1 cellular context compared by ENCODE assay signal in the genomic region with DNA sequence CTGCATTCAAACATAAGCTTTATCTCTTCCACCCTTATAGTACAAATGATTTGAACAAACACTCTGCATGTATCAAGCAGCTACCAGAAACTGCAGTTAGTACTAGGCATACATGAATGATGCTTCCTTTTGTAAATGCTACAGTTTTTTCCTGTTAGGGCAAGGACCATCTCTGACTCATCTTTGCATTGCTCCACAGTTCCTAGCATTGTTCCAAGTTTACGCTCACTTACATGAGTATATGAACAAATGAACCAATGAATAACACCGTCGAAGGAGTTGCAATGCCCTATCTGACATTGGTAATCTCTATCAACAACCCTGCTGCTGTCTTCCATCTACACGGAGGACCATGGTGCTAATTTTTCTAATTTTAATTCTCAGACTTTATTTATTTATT.
TF ChIP-seq lines count a peak whose summit lies in the region.

No MANE protein-coding gene starts in this region.

TF ChIP-seq in HepG2, 621 proteins besides CTCF, POLR2A, EP300 and RAD21 (continues in another document):
- TF ChIP-seq FOXA3 (CRISPR knock-in tag; IDR thresholded peaks at IDR 0.05) (peak; percentile 36), ELF1 (CRISPR knock-in tag; IDR thresholded peaks at IDR 0.05) (no peak), ZSCAN25 (CRISPR knock-in tag; IDR thresholded peaks at IDR 0.05) (no peak), CEBPG (CRISPR knock-in tag; IDR thresholded peaks at IDR 0.05) (peak; percentile 53; the same call in 1 of the 2 replicates), SAP130 (CRISPR knock-in tag; IDR thresholded peaks at IDR 0.05; ENCODE audit: low read depth) (peak; percentile 57; the same call in 1 of the 2 replicates), HNRNPL (IDR thresholded peaks at IDR 0.05; ENCODE audit: low read depth, low read length) (no peak), ZNF180 (CRISPR knock-in tag; IDR thresholded peaks at IDR 0.05; ENCODE audit: borderline replicate concordance, low read depth) (no peak), ZNF569 (CRISPR knock-in tag; IDR thresholded peaks at IDR 0.05; ENCODE audit: borderline replicate concordance) (no peak), IKZF4 (CRISPR knock-in tag; IDR thresholded peaks at IDR 0.05; ENCODE audit: borderline replicate concordance, low read depth, not compliant biosample characterization) (no peak), FOSL2 (CRISPR knock-in tag; IDR thresholded peaks at IDR 0.05) (peak; percentile 91), SOX6 (IDR thresholded peaks at IDR 0.05) (no peak), SOX6 (CRISPR knock-in tag; IDR thresholded peaks at IDR 0.05) (peak; percentile 46; the same call in 1 of the 2 replicates), KLF16 (CRISPR knock-in tag; IDR thresholded peaks at IDR 0.05) (no peak), HOXA3 (CRISPR knock-in tag; IDR thresholded peaks at IDR 0.05) (no peak), RCOR2 (CRISPR knock-in tag; IDR thresholded peaks at IDR 0.05) (peak; percentile 25; the same call in 1 of the 2 replicates), SOX5 (CRISPR knock-in tag; IDR thresholded peaks at IDR 0.05; ENCODE audit: borderline replicate concordance) (peak; percentile 74), JUND (CRISPR knock-in tag; IDR thresholded peaks at IDR 0.05) (peak; percentile 55; the same call in 1 of the 2 replicates), ZSCAN31 (CRISPR knock-in tag; IDR thresholded peaks at IDR 0.05; ENCODE audit: low read depth) (no peak), SATB2 (CRISPR knock-in tag; IDR thresholded peaks at IDR 0.05) (no peak), FOXP1 (IDR thresholded peaks at IDR 0.05) (no peak), FOXP1 (CRISPR knock-in tag; IDR thresholded peaks at IDR 0.05) (peak; percentile 32; the same call in 1 of the 2 replicates), ELF3 (CRISPR knock-in tag; IDR thresholded peaks at IDR 0.05) (peak; percentile 76)
- TF ChIP-seq, protein P1, sequence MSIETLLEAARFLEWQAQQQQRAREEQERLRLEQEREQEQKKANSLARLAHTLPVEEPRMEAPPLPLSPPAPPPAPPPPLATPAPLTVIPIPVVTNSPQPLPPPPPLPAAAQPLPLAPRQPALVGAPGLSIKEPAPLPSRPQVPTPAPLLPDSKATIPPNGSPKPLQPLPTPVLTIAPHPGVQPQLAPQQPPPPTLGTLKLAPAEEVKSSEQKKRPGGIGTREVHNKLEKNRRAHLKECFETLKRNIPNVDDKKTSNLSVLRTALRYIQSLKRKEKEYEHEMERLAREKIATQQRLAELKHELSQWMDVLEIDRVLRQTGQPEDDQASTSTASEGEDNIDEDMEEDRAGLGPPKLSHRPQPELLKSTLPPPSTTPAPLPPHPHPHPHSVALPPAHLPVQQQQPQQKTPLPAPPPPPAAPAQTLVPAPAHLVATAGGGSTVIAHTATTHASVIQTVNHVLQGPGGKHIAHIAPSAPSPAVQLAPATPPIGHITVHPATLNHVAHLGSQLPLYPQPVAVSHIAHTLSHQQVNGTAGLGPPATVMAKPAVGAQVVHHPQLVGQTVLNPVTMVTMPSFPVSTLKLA (IDR thresholded peaks at IDR 0.05) = no peak
- TF ChIP-seq, protein P2, sequence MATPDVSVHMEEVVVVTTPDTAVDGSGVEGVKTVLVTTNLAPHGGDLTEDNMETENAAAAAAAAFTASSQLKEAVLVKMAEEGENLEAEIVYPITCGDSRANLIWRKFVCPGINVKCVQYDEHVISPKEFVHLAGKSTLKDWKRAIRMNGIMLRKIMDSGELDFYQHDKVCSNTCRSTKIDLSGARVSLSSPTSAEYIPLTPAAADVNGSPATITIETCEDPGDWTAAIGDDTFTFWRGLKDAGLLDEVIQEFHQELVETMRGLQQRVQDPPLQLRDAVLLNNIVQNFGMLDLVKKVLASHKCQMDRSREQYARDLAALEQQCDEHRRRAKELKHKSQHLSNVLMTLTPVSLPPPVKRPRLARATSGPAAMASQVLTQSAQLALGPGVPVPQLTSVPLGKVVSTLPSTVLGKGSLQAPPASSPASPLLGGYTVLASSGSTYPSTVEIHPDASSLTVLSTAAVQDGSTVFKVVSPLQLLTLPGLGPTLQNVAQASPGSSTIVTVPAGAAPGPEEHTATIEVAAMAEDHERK (CRISPR knock-in tag; IDR thresholded peaks at IDR 0.05; ENCODE audit: low read depth) = no peak
- TF ChIP-seq, protein P3, sequence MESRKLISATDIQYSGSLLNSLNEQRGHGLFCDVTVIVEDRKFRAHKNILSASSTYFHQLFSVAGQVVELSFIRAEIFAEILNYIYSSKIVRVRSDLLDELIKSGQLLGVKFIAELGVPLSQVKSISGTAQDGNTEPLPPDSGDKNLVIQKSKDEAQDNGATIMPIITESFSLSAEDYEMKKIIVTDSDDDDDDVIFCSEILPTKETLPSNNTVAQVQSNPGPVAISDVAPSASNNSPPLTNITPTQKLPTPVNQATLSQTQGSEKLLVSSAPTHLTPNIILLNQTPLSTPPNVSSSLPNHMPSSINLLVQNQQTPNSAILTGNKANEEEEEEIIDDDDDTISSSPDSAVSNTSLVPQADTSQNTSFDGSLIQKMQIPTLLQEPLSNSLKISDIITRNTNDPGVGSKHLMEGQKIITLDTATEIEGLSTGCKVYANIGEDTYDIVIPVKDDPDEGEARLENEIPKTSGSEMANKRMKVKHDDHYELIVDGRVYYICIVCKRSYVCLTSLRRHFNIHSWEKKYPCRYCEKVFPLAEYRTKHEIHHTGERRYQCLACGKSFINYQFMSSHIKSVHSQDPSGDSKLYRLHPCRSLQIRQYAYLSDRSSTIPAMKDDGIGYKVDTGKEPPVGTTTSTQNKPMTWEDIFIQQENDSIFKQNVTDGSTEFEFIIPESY (CRISPR knock-in tag; IDR thresholded peaks at IDR 0.05) = 0 out of 2 replicates have a peak, but pooled peaks have one; percentile 2
- TF ChIP-seq, protein P4, sequence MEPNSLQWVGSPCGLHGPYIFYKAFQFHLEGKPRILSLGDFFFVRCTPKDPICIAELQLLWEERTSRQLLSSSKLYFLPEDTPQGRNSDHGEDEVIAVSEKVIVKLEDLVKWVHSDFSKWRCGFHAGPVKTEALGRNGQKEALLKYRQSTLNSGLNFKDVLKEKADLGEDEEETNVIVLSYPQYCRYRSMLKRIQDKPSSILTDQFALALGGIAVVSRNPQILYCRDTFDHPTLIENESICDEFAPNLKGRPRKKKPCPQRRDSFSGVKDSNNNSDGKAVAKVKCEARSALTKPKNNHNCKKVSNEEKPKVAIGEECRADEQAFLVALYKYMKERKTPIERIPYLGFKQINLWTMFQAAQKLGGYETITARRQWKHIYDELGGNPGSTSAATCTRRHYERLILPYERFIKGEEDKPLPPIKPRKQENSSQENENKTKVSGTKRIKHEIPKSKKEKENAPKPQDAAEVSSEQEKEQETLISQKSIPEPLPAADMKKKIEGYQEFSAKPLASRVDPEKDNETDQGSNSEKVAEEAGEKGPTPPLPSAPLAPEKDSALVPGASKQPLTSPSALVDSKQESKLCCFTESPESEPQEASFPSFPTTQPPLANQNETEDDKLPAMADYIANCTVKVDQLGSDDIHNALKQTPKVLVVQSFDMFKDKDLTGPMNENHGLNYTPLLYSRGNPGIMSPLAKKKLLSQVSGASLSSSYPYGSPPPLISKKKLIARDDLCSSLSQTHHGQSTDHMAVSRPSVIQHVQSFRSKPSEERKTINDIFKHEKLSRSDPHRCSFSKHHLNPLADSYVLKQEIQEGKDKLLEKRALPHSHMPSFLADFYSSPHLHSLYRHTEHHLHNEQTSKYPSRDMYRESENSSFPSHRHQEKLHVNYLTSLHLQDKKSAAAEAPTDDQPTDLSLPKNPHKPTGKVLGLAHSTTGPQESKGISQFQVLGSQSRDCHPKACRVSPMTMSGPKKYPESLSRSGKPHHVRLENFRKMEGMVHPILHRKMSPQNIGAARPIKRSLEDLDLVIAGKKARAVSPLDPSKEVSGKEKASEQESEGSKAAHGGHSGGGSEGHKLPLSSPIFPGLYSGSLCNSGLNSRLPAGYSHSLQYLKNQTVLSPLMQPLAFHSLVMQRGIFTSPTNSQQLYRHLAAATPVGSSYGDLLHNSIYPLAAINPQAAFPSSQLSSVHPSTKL (CRISPR knock-in tag; IDR thresholded peaks at IDR 0.05) = peak; percentile 53
- TF ChIP-seq, protein P5, sequence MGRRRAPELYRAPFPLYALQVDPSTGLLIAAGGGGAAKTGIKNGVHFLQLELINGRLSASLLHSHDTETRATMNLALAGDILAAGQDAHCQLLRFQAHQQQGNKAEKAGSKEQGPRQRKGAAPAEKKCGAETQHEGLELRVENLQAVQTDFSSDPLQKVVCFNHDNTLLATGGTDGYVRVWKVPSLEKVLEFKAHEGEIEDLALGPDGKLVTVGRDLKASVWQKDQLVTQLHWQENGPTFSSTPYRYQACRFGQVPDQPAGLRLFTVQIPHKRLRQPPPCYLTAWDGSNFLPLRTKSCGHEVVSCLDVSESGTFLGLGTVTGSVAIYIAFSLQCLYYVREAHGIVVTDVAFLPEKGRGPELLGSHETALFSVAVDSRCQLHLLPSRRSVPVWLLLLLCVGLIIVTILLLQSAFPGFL (CRISPR knock-in tag; IDR thresholded peaks at IDR 0.05) = no peak
- TF ChIP-seq, protein P6, sequence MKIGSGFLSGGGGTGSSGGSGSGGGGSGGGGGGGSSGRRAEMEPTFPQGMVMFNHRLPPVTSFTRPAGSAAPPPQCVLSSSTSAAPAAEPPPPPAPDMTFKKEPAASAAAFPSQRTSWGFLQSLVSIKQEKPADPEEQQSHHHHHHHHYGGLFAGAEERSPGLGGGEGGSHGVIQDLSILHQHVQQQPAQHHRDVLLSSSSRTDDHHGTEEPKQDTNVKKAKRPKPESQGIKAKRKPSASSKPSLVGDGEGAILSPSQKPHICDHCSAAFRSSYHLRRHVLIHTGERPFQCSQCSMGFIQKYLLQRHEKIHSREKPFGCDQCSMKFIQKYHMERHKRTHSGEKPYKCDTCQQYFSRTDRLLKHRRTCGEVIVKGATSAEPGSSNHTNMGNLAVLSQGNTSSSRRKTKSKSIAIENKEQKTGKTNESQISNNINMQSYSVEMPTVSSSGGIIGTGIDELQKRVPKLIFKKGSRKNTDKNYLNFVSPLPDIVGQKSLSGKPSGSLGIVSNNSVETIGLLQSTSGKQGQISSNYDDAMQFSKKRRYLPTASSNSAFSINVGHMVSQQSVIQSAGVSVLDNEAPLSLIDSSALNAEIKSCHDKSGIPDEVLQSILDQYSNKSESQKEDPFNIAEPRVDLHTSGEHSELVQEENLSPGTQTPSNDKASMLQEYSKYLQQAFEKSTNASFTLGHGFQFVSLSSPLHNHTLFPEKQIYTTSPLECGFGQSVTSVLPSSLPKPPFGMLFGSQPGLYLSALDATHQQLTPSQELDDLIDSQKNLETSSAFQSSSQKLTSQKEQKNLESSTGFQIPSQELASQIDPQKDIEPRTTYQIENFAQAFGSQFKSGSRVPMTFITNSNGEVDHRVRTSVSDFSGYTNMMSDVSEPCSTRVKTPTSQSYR (CRISPR knock-in tag; IDR thresholded peaks at IDR 0.05; ENCODE audit: borderline replicate concordance) = no peak
- TF ChIP-seq, protein P7, sequence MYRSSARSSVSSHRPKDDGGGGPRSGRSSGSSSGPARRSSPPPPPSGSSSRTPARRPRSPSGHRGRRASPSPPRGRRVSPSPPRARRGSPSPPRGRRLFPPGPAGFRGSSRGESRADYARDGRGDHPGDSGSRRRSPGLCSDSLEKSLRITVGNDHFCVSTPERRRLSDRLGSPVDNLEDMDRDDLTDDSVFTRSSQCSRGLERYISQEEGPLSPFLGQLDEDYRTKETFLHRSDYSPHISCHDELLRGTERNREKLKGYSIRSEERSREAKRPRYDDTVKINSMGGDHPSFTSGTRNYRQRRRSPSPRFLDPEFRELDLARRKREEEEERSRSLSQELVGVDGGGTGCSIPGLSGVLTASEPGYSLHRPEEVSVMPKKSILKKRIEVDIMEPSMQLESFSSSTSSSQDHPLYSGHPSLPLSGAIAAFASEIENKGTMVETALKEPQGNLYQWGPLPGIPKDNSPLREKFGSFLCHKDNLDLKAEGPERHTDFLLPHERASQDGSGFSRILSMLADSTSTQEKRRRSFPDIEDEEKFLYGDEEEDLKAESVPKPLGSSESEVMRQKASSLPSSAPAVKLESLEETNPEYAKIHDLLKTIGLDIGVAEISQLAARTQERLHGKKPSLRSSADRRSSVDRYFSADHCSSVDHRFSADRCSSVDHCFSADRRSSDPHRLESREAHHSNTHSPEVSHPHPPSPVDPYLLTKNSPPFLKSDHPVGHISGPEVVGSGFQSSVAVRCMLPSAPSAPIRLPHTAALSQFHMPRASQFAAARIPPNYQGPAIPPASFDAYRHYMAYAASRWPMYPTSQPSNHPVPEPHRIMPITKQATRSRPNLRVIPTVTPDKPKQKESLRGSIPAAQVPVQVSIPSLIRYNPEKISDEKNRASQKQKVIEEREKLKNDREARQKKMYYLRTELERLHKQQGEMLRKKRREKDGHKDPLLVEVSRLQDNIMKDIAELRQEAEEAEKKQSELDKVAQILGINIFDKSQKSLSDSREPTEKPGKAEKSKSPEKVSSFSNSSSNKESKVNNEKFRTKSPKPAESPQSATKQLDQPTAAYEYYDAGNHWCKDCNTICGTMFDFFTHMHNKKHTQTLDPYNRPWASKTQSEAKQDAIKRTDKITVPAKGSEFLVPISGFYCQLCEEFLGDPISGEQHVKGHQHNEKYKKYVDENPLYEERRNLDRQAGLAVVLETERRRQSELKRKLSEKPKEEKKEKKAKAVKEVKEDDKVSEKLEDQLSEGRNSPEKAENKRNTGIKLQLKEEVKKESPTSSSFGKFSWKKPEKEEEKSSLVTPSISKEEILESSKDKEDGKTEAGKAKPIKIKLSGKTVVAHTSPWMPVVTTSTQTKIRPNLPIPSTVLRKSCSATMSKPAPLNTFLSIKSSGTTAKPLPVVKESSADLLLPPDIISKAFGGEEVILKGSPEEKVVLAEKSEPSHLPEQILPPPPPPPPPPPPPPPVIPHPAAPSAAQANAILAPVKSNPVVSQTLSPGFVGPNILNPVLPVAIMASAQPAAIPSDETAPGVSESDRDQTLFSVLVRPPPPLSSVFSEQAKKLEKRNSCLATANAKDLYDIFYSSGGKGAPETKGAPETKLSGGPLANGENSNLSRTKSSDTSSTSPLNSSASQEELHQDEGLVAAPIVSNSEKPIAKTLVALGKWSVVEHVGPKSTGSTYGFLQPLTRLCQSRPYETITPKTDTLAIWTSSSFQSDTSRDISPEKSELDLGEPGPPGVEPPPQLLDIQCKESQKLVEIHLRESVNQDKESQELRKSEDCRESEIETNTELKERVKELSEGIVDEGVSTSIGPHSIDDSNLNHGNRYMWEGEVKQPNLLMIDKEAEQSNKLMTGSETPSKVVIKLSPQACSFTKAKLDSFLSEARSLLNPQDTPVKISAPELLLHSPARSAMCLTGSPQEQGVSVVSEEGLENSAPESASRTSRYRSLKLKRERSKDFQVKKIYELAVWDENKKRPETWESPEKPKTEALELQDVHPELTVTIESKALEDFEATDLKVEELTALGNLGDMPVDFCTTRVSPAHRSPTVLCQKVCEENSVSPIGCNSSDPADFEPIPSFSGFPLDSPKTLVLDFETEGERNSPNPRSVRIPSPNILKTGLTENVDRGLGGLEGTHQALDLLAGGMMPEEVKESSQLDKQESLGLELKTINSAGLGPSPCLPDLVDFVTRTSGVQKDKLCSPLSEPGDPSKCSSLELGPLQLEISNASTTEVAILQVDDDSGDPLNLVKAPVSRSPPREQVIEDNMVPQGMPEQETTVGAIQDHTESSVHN (CRISPR knock-in tag; IDR thresholded peaks at IDR 0.05) = no peak
- TF ChIP-seq, protein P8, sequence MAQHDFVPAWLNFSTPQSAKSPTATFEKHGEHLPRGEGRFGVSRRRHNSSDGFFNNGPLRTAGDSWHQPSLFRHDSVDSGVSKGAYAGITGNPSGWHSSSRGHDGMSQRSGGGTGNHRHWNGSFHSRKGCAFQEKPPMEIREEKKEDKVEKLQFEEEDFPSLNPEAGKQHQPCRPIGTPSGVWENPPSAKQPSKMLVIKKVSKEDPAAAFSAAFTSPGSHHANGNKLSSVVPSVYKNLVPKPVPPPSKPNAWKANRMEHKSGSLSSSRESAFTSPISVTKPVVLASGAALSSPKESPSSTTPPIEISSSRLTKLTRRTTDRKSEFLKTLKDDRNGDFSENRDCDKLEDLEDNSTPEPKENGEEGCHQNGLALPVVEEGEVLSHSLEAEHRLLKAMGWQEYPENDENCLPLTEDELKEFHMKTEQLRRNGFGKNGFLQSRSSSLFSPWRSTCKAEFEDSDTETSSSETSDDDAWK (CRISPR knock-in tag; IDR thresholded peaks at IDR 0.05) = no peak
